Comparison of ENCODE assay signal across 8 cellular contexts in the genomic region with DNA sequence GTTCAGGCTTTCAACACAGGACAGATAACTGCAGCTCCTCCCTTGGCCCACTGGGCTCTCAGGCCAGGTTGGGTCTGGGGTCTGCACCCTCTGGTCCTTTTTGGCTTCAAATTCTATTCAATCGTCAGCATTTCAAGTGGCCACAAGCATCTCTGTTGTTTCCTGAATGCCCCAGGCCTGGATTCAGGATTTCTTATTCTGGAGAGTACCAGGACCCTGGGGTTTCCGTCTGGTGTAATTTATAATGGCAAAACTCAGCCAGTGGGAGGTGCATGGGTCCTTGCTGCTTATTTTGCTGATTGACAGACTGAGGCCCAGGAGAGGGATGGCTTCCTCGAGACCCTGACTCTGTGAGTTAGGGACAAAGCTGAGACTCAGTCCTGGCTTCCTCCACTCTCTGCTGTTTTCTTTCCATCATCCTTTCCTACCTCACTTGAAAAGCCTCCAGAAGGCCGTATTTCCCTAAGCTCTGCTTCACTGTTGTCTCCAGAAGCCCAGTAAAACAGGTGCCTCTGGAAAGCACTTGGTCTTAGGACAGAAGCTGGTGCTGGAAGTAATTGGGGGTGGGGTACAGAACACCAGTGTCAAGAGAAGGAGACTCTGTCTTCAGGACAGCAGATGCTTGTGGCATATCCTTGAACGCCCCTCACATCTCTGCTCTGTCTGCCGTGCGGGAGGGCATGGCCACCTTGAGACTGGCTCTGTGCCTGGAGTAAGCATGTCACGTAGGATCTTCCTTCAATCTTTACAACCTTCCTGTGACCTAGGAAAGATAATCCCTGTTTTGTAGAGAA. TPM values are rescaled to one million over a fixed set of nuclear protein-coding genes. Genes with fewer than 3 reads are reported as not detected.
DNase-seq lines count a peak whose midpoint lies in the region; ATAC-seq, FAIRE-seq and TF ChIP-seq lines count a peak whose summit lies in the region.

No MANE protein-coding gene starts in this region.

- TF ChIP-seq CTCF in OCI-LY1 (IDR thresholded peaks at IDR 0.05; ENCODE audit: low read length) (no peak), astrocyte (IDR thresholded peaks at IDR 0.05; ENCODE audit: insufficient read depth, low read depth, low read length) (no peak), liver (IDR thresholded peaks at IDR 0.05; ENCODE audit: low read depth, low read length, missing input control) (no peak), mucosa of descending colon (IDR thresholded peaks at IDR 0.05) (no peak)

- H3K4me1 ChIP-seq in OCI-LY1 (ENCODE audit: insufficient read depth, low read length, severe bottlenecking) (peaks cover 47% of the 10 kb centered on the region), astrocyte (ENCODE audit: insufficient read depth, low read length) (peaks cover 69% of the 10 kb centered on the region), liver (ENCODE audit: control insufficient read depth in 4 of 4, insufficient read depth in 4 of 4, low read length in 3 of 4) (peaks cover 24 to 66% (median 53%) of the 10 kb centered on the region in 4 donors), mucosa of descending colon (ENCODE audit: low read depth) (peaks cover 64% of the 10 kb centered on the region)

- H3K27me3 ChIP-seq in OCI-LY1 (ENCODE audit: insufficient read depth, low read length) (no peaks in the 10 kb centered on the region), astrocyte (ENCODE audit: insufficient read depth, low read length) (no peaks in the 10 kb centered on the region), liver (ENCODE audit: control insufficient read depth in 4 of 4, insufficient read depth in 4 of 4, low read length in 3 of 4) (no peaks in the 10 kb centered on the region)

- H3K36me3 ChIP-seq in OCI-LY1 (ENCODE audit: insufficient read depth, low read length): peaks cover 40% of the 10 kb centered on the region
- H3K36me3 ChIP-seq in astrocyte (ENCODE audit: insufficient read depth, low read length): peaks cover 2% of the 10 kb centered on the region
- peaks cover 0 to 2% (median 0%) of the 10 kb centered on the region in 4 donors for H3K36me3 ChIP-seq in liver (ENCODE audit: control insufficient read depth in 4 of 4, insufficient read depth in 3 of 4, low read depth in 1 of 4, low read length in 3 of 4)
- no peaks in the 10 kb centered on the region for H3K36me3 ChIP-seq in mucosa of descending colon (ENCODE audit: low read depth)

- H3K27me3 Mint-ChIP-seq in astrocyte (ENCODE audit: low read depth, unreplicated experiment): no peaks in the 10 kb centered on the region
- no peaks in the 10 kb centered on the region for H3K27me3 Mint-ChIP-seq in stimulated activated naive CD8-positive, alpha-beta T cell treated with anti-CD3 and anti-CD28 coated beads, Interleukin-15, Interleukin-2, amounts not matched to agents 100 ng/mL and 50 ng/mL, for 24 hours

- H3K9me3 ChIP-seq in OCI-LY1 (ENCODE audit: low read length) (0 out of 2 replicates have a peak, but pooled peaks cover 4% of the 10 kb centered on the region), astrocyte (ENCODE audit: insufficient read depth, low read depth, low read length) (no peaks in the 10 kb centered on the region), liver (ENCODE audit: control insufficient read depth in 4 of 4, low read length in 3 of 4) (no peaks in the 10 kb centered on the region), mucosa of descending colon (no peaks in the 10 kb centered on the region)

- no peaks in the 10 kb centered on the region for H3K9me3 Mint-ChIP-seq in astrocyte (ENCODE audit: unreplicated experiment)
- H3K9me3 Mint-ChIP-seq in stimulated activated naive CD8-positive, alpha-beta T cell treated with anti-CD3 and anti-CD28 coated beads, Interleukin-15, Interleukin-2, amounts not matched to agents 100 ng/mL and 50 ng/mL, for 24 hours: no peaks in the 10 kb centered on the region

- H3K4me3 ChIP-seq in OCI-LY1 (ENCODE audit: low read depth, low read length, poor library complexity, severe bottlenecking) (no peak overlapping the region), astrocyte (ENCODE audit: insufficient read depth, low read depth, low read length) (no peak overlapping the region), liver (ENCODE audit: low read depth in 1 of 3, low read length in 3 of 3) (no peak overlapping the region), mucosa of descending colon (no peak overlapping the region)

- no peaks in the 10 kb centered on the region for H3K9me2 ChIP-seq in OCI-LY1 (ENCODE audit: low read depth, low read length)

- H3K79me2 ChIP-seq in OCI-LY1 (ENCODE audit: insufficient read depth, low read length): peaks cover 10% of the 10 kb centered on the region; the same call in 1 of the 2 replicates
- H3K79me2 ChIP-seq in astrocyte (ENCODE audit: insufficient read depth, low read length): peaks cover 96% of the 10 kb centered on the region

- H3K4me3 Mint-ChIP-seq in astrocyte (ENCODE audit: unreplicated experiment): no peak overlapping the region
- peak overlapping the region; percentile 50 for H3K4me3 Mint-ChIP-seq in stimulated activated naive CD8-positive, alpha-beta T cell treated with anti-CD3 and anti-CD28 coated beads, Interleukin-15, Interleukin-2, amounts not matched to agents 100 ng/mL and 50 ng/mL, for 24 hours

- intact Hi-C loops in mucosa of descending colon (cut with DNase I, micrococcal nuclease): no loop called here

- 62% methylated on average over 8 of the region's 8 CpGs for WGBS in liver

- DNase-seq in astrocyte (ENCODE audit: low read depth) (no peak), NCI-H187 treated with DMSO at 0.1 percent for 48 hours (lab: John Stamatoyannopoulos, UW) (no peak), mucosa of descending colon (no peak), GOT3 (lab: John Stamatoyannopoulos, UW) (no peak)

- H3K9ac ChIP-seq in OCI-LY1 (ENCODE audit: low read length) (peak overlapping the region; percentile 20; the same call in 1 of the 2 replicates), astrocyte (ENCODE audit: low read length) (peak overlapping the region; percentile 68), liver (ENCODE audit: low read depth in 1 of 2, low read length in 2 of 2) (peak overlapping the region in 1 of 2 donors; percentile 1)

- TF ChIP-seq RAD21 in liver (IDR thresholded peaks at IDR 0.05): no peak

- H4K20me1 ChIP-seq in OCI-LY1 (ENCODE audit: insufficient read depth, low read length) (no peaks in the 10 kb centered on the region), astrocyte (ENCODE audit: insufficient read depth, low read length) (peaks cover 37% of the 10 kb centered on the region)

- H3K4me1 Mint-ChIP-seq in astrocyte (ENCODE audit: low read depth, unreplicated experiment): peaks cover 67% of the 10 kb centered on the region
- peaks cover 100% of the 10 kb centered on the region for H3K4me1 Mint-ChIP-seq in stimulated activated naive CD8-positive, alpha-beta T cell treated with anti-CD3 and anti-CD28 coated beads, Interleukin-15, Interleukin-2, amounts not matched to agents 100 ng/mL and 50 ng/mL, for 24 hours (ENCODE audit: low read depth)

- peak overlapping the region; percentile 68 for H3K27ac ChIP-seq in OCI-LY1 (ENCODE audit: low read depth, low read length, poor library complexity, severe bottlenecking)
- H3K27ac ChIP-seq in astrocyte (ENCODE audit: low read depth, low read length): peak overlapping the region; percentile 74
- H3K27ac ChIP-seq in liver (ENCODE audit: low read depth in 1 of 2, low read length in 2 of 2): peak overlapping the region; percentile 82 to 87

- H2AFZ ChIP-seq in OCI-LY1 (ENCODE audit: low read length) (no peak overlapping the region), astrocyte (ENCODE audit: low read depth, low read length) (peak overlapping the region; percentile 26)

- peaks cover 20% of the 10 kb centered on the region for H3K36me3 Mint-ChIP-seq in astrocyte (ENCODE audit: low read depth, unreplicated experiment)
- peaks cover 40% of the 10 kb centered on the region for H3K36me3 Mint-ChIP-seq in stimulated activated naive CD8-positive, alpha-beta T cell treated with anti-CD3 and anti-CD28 coated beads, Interleukin-15, Interleukin-2, amounts not matched to agents 100 ng/mL and 50 ng/mL, for 24 hours (ENCODE audit: low read depth)

- H3F3A ChIP-seq in OCI-LY1 (ENCODE audit: insufficient read depth, low read length): no peaks in the 10 kb centered on the region

- no peak for ATAC-seq in HG03469 (IDR thresholded peaks at IDR 0.05; ENCODE audit: unreplicated experiment)
- no peak for ATAC-seq in mucosa of descending colon

- peak overlapping the region; percentile 40; the same call in 1 of the 2 replicates for H3K4me2 ChIP-seq in OCI-LY1 (ENCODE audit: low read length)
- peak overlapping the region; percentile 59 for H3K4me2 ChIP-seq in astrocyte (ENCODE audit: low read length)

- no peak for FAIRE-seq in astrocyte (lab: Jason Lieb, UNC)

- peak overlapping the region; percentile 98 for H3K27ac Mint-ChIP-seq in astrocyte (ENCODE audit: unreplicated experiment)
- peak overlapping the region; percentile 95 for H3K27ac Mint-ChIP-seq in stimulated activated naive CD8-positive, alpha-beta T cell treated with anti-CD3 and anti-CD28 coated beads, Interleukin-15, Interleukin-2, amounts not matched to agents 100 ng/mL and 50 ng/mL, for 24 hours

TF ChIP-seq in liver, 16 proteins besides CTCF, POLR2A, EP300 and RAD21:
- TF ChIP-seq JUND (IDR thresholded peaks at IDR 0.05) (no peak), SP1 (IDR thresholded peaks at IDR 0.05) (no peak), RXRA (IDR thresholded peaks at IDR 0.05) (no peak), HNF4A (conservative IDR thresholded peaks at IDR 0.05) (no peak), FOXA1 (IDR thresholded peaks at IDR 0.05) (no peak), FOXA2 (IDR thresholded peaks at IDR 0.05) (no peak), EGR1 (IDR thresholded peaks at IDR 0.05; ENCODE audit: low read depth in 2 of 2) (no peak)

RNA-seq across cellular contexts. Expression of gene SH2D4B, which starts 39.5 kb away (rescaled TPM):
- 0.07 TPM in 1 of 2 replicates, not detected in the other for total RNA-seq in astrocyte
- total RNA-seq in liver: under 1 TPM in 1 of 2 donors, not detected in 1; 0.19 TPM
- not detected for polyA plus RNA-seq in liver
- total RNA-seq in mucosa of descending colon: not detected

RNA-seq across cellular contexts. Expression of gene TSPAN14, which starts 44.1 kb away (rescaled TPM):
- total RNA-seq in astrocyte: 134 and 140 TPM in 2 replicates
- 10 to 100 TPM; 27.0 to 36.8 TPM for total RNA-seq in liver
- 10 to 100 TPM; 19.9 to 27.6 TPM for polyA plus RNA-seq in liver
- 10 to 100 TPM; 75.5 to 96.5 (median 81.0) TPM for total RNA-seq in mucosa of descending colon
